Comparison of ENCODE assay signal across 15 cellular contexts in the genomic region with DNA sequence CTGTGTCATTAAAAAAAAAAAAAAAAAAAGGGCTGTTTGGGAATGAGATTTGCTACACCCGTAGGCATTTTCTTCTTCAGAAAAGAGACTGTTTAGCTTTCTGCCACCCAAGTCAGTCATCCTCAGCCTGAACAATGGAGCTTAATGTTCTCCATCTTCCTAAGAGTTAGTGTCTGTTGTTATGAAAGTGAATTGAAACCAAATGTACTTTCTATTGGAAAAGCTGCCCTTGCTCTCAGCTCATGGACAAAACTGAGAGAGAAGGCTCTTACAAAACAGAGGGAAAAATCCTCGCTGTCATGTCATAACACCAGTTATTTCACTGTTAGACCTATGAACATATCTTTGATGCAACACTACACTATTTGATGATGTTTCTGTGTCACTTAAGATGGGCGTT.
DNase-seq lines count a peak whose midpoint lies in the region; ATAC-seq, FAIRE-seq and TF ChIP-seq lines count a peak whose summit lies in the region.
"Had no signal": no experiment of that assay in that cellular context is flagged by ENCODE, and none has a peak within 500 bp of the region (broad histone marks: within the 10 kb centered on the region; RNA-seq: fewer than 3 reads in every experiment).

No MANE protein-coding gene starts in this region.

- TF ChIP-seq EP300 in SK-N-SH (IDR thresholded peaks at IDR 0.05; ENCODE audit: borderline replicate concordance in 1 of 2, low read depth in 1 of 2, low read length in 1 of 2) = no peak

- H3K4me1 ChIP-seq in ascending aorta = peaks cover 0 to 22% of the 10 kb centered on the region in 2 donors
- H3K4me1 ChIP-seq in stomach smooth muscle (ENCODE audit: control insufficient read depth, insufficient read depth, low read length) = peaks cover 21% of the 10 kb centered on the region
- H3K4me1 ChIP-seq in SK-N-SH (ENCODE audit: control insufficient read depth in 1 of 2, insufficient read depth in 2 of 2, low read depth in 1 of 2, low read length in 1 of 2) = peaks cover 5 to 13% of the 10 kb centered on the region in 2 experiments; a peak in 3 of 4 replicates
- H3K4me1 ChIP-seq: HAP-1 had no signal

- TF ChIP-seq RAD21 in SK-N-SH (IDR thresholded peaks at IDR 0.05; ENCODE audit: low read length) = no peak

- FAIRE-seq in GM12892 (lab: Jason Lieb, UNC) = peak; percentile 17
- FAIRE-seq: kidney had no signal

- H3K27me3 ChIP-seq in ascending aorta (no peaks in the 10 kb centered on the region), stomach smooth muscle (ENCODE audit: control insufficient read depth in 1 of 2, insufficient read depth in 2 of 2, low read length in 2 of 2) (no peaks in the 10 kb centered on the region), SK-N-SH (ENCODE audit: insufficient read depth) (no peaks in the 10 kb centered on the region)
- H3K27me3 ChIP-seq: upper lobe of right lung had no signal

- CTCF ChIA-PET in SK-N-SH (lab: Yijun Ruan, JAX) = interaction anchor here (0.7 to 1.5 kb wide), 3 partner anchors 11 to 74 kb away, joined by 3 read pairs; no protein-coding TSS in a partner anchor

- H3K9me2 ChIP-seq in SK-N-SH = no peaks in the 10 kb centered on the region

- no peaks in the 10 kb centered on the region for H3F3A ChIP-seq in SK-N-SH (replicated peaks; ENCODE audit: insufficient read depth)

- no peak overlapping the region for H3K4me2 ChIP-seq in SK-N-SH

- no peaks in the 10 kb centered on the region for H3K79me2 ChIP-seq in SK-N-SH (ENCODE audit: insufficient read depth)

- intact Hi-C loops in ascending aorta (cut with DNase I) = loop anchor here (5.0 kb wide), 2 partner anchors 56 to 69 kb away; no protein-coding TSS in a partner anchor

- H3K36me3 ChIP-seq in ascending aorta = no peaks in the 10 kb centered on the region
- H3K36me3 ChIP-seq in stomach smooth muscle (ENCODE audit: control insufficient read depth in 2 of 2, insufficient read depth in 2 of 2, low read length in 2 of 2) = no peaks in the 10 kb centered on the region
- H3K36me3 ChIP-seq in SK-N-SH (replicated peaks in 1 of 2; ENCODE audit: control insufficient read depth in 1 of 2, insufficient read depth in 2 of 2, low read length in 1 of 2) = no peaks in the 10 kb centered on the region
- H3K36me3 ChIP-seq: HAP-1, upper lobe of right lung had no signal

- TF ChIP-seq CTCF in ascending aorta (IDR thresholded peaks at IDR 0.05) (no peak), SK-N-SH (IDR thresholded peaks at IDR 0.05) (no peak)

- H4K20me1 ChIP-seq in SK-N-SH (ENCODE audit: insufficient read depth) = no peaks in the 10 kb centered on the region

- DNase-seq in GM12892 (ENCODE audit: insufficient read length) (no peak), ascending aorta (ENCODE audit: low spot score in 2 of 2) (no peak), medulla oblongata (ENCODE audit: extremely low spot score) (peak; percentile 61), COLO668 (lab: John Stamatoyannopoulos, UW; ENCODE audit: unreplicated experiment) (no peak), ecto neural progenitor cell (ENCODE audit: low spot score) (no peak), SK-N-SH (no peak)
- DNase-seq: CD4-positive, alpha-beta T cell; kidney; NCI-H187; upper lobe of right lung had no signal

- H3K9me3 ChIP-seq in ascending aorta (no peaks in the 10 kb centered on the region), stomach smooth muscle (ENCODE audit: control insufficient read depth in 2 of 2, low read length in 2 of 2) (no peaks in the 10 kb centered on the region), SK-N-SH (no peaks in the 10 kb centered on the region)
- H3K9me3 ChIP-seq: HAP-1, upper lobe of right lung had no signal

- H3K27ac ChIP-seq in ascending aorta (peak overlapping the region; percentile 68 to 72), stomach smooth muscle (ENCODE audit: low read length) (peak overlapping the region; percentile 81), SK-N-SH (ENCODE audit: low read depth in 2 of 2, low read length in 1 of 2) (no peak overlapping the region)

- POLR2A ChIA-PET in SK-N-SH (lab: Yijun Ruan, JAX) = no interaction called here

- H3K4me3 ChIP-seq in ascending aorta (no peak overlapping the region), stomach smooth muscle (ENCODE audit: low read length in 2 of 2) (no peak overlapping the region), SK-N-SH (ENCODE audit: low read depth in 2 of 2, low read length in 1 of 2) (no peak overlapping the region)
- H3K4me3 ChIP-seq: HAP-1, upper lobe of right lung had no signal

- WGBS in SK-N-SH (ENCODE audit: low lambda C conversion rate) = 97% methylated on average over 3 of the region's 3 CpGs

- TF ChIP-seq POLR2A in GM12892 (IDR thresholded peaks at IDR 0.05; ENCODE audit: low read depth, low read length) = no peak

- ATAC-seq in HG03460 (IDR thresholded peaks at IDR 0.05; ENCODE audit: unreplicated experiment) = no peak
- ATAC-seq: esophagus mucosa, Panc1, upper lobe of right lung had no signal

- H3K9ac ChIP-seq in stomach smooth muscle (ENCODE audit: low read length in 2 of 2) (peak overlapping the region in 1 of 2 donors; percentile 34), SK-N-SH (no peak overlapping the region)

- H2AFZ ChIP-seq in SK-N-SH (ENCODE audit: low read depth) = no peak overlapping the region

TF ChIP-seq in SK-N-SH, 30 proteins besides CTCF, POLR2A, EP300 and RAD21:
- no peak for TF ChIP-seq RFX5 (IDR thresholded peaks at IDR 0.05; ENCODE audit: low read length)
- TF ChIP-seq, protein P1, sequence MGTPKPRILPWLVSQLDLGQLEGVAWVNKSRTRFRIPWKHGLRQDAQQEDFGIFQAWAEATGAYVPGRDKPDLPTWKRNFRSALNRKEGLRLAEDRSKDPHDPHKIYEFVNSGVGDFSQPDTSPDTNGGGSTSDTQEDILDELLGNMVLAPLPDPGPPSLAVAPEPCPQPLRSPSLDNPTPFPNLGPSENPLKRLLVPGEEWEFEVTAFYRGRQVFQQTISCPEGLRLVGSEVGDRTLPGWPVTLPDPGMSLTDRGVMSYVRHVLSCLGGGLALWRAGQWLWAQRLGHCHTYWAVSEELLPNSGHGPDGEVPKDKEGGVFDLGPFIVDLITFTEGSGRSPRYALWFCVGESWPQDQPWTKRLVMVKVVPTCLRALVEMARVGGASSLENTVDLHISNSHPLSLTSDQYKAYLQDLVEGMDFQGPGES (IDR thresholded peaks at IDR 0.05; ENCODE audit: low read depth, low read length) = no peak

Comparison
In these comparisons a context has a peak if more than half of its experiments do, and no peak if none do; other contexts are left out.
1. H3K27ac ChIP-seq: peak in ascending aorta (2 of 2) and stomach smooth muscle (single experiment); none in SK-N-SH (0 of 2).